Comparison of ENCODE assay signal across 1 cellular context in the genomic region with DNA sequence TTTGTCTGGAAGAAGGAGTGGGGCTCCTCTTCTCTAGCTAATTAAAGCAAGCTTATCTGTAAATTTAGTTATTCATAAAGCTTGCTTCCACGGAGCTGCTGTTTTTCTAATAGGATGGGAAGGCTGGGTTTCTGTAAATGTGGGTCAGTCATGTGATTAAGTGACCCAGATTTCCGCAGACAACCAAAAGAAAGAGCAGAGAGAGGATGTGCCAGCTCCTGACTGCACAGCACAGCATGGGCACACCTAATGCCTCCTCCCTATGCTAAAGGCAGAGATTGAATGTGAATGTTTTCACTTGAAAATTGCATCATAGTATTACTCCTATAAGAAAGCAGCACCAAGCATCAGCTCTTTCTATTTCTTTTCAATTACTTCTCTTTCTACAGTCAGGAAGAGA.
TF ChIP-seq lines count a peak whose summit lies in the region.

No MANE protein-coding gene starts in this region.

TF ChIP-seq in GM23338, 12 proteins besides CTCF, POLR2A, EP300 and RAD21 (continued from another document):
- no peak for TF ChIP-seq ZNF462 (CRISPR knock-in tag; IDR thresholded peaks at IDR 0.05)
- TF ChIP-seq POLR2AphosphoS5 (IDR thresholded peaks at IDR 0.05; ENCODE audit: low read depth) = no peak
- no peak for TF ChIP-seq ZNF331 (CRISPR knock-in tag; IDR thresholded peaks at IDR 0.05; ENCODE audit: low read depth)
- TF ChIP-seq, protein P1, sequence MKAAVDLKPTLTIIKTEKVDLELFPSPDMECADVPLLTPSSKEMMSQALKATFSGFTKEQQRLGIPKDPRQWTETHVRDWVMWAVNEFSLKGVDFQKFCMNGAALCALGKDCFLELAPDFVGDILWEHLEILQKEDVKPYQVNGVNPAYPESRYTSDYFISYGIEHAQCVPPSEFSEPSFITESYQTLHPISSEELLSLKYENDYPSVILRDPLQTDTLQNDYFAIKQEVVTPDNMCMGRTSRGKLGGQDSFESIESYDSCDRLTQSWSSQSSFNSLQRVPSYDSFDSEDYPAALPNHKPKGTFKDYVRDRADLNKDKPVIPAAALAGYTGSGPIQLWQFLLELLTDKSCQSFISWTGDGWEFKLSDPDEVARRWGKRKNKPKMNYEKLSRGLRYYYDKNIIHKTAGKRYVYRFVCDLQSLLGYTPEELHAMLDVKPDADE (IDR thresholded peaks at IDR 0.05) = no peak
- no peak for TF ChIP-seq EZH2 (IDR thresholded peaks at IDR 0.05; ENCODE audit: low read depth, unreplicated experiment)
- TF ChIP-seq REST (IDR thresholded peaks at IDR 0.05; ENCODE audit: unreplicated experiment) = no peak
